11 cellular contexts compared by ENCODE assay signal in genomic region chr2:57877811-57878572, GRCh38.
DNase-seq lines count a peak whose midpoint lies in the region; ATAC-seq and TF ChIP-seq lines count a peak whose summit lies in the region.
"Had no signal": no experiment of that assay in that cellular context is flagged by ENCODE, and none has a peak within 500 bp of the region (broad histone marks: within the 10 kb centered on the region; RNA-seq: fewer than 3 reads in every experiment).

No MANE protein-coding gene starts in this region.

- no peaks in the 10 kb centered on the region for H3K9me3 ChIP-seq in skeletal muscle satellite cell (replicated peaks; ENCODE audit: low read length)
- no peaks in the 10 kb centered on the region for H3K9me3 ChIP-seq in mammary epithelial cell (replicated peaks; ENCODE audit: insufficient read depth, low read length)
- H3K9me3 ChIP-seq: left lung had no signal

- H3K36me3 ChIP-seq in skeletal muscle satellite cell (ENCODE audit: insufficient read depth, low read length) = no peaks in the 10 kb centered on the region
- H3K36me3 ChIP-seq in mammary epithelial cell (ENCODE audit: insufficient read depth, low read length) = no peaks in the 10 kb centered on the region
- H3K36me3 ChIP-seq: left lung had no signal

- H3K4me3 ChIP-seq in skeletal muscle satellite cell (ENCODE audit: low read length) = no peak overlapping the region
- no peak overlapping the region for H3K4me3 ChIP-seq in mammary epithelial cell (replicated peaks in 1 of 3; ENCODE audit: insufficient read depth in 1 of 3, low read depth in 2 of 3, low read length in 3 of 3)
- H3K4me3 ChIP-seq: left lung had no signal

- WGBS in mammary epithelial cell (ENCODE audit: low coverage, missing lambda C conversion rate) = 76% methylated on average over 5 of the region's 5 CpGs

- H2AFZ ChIP-seq in mammary epithelial cell (ENCODE audit: low read depth, low read length) = no peak overlapping the region

- BruUV-seq in mammary epithelial cell (replicated peaks; lab: Mats Ljungman, UMichigan) = no TSS peak

- H3K4me1 ChIP-seq in skeletal muscle satellite cell (ENCODE audit: control insufficient read depth, insufficient read depth, low read length) (peaks cover 36% of the 10 kb centered on the region), mammary epithelial cell (ENCODE audit: insufficient read depth, low read length) (peaks cover 4% of the 10 kb centered on the region)
- H3K4me1 ChIP-seq: left lung had no signal

- DNase-seq in NCI-H128 (lab: John Stamatoyannopoulos, UW; ENCODE audit: unreplicated experiment) = peak; percentile 31
- DNase-seq in NCI-H2227 treated with DMSO at 0.1 percent for 48 hours (lab: John Stamatoyannopoulos, UW) = peak; percentile 57
- DNase-seq in caudate nucleus (lab: John Stamatoyannopoulos, UW) = no peak
- no peak for DNase-seq in HCEC 1CT
- no peak for DNase-seq in mammary epithelial cell
- DNase-seq: foreskin melanocyte; left lung; stimulated activated naive B cell treated with anti-CD40 and anti-IgM and Interleukin-4, amounts not matched to agents 10 μg/mL and 1 μg/mL and 100 μg/mL, for 72 hours; T-helper 9 cell had no signal

- H3K4me2 ChIP-seq in skeletal muscle satellite cell (ENCODE audit: low read length) (peak overlapping the region; percentile 6), mammary epithelial cell (ENCODE audit: insufficient read depth, low read depth, low read length) (no peak overlapping the region)

- no peaks in the 10 kb centered on the region for H4K20me1 ChIP-seq in mammary epithelial cell (ENCODE audit: insufficient read depth, low read length)

- dilution Hi-C loops in mammary epithelial cell (cut with HindIII; ENCODE audit: low sequenced_read_pairs) = no loop called here

- in situ Hi-C loops in mammary epithelial cell (cut with MboI; ENCODE audit: low sequenced_read_pairs in 2 of 2) = no loop called here

- no peak for TF ChIP-seq CTCF in mammary epithelial cell (conservative IDR thresholded peaks at IDR 0.05 in 1 of 2, IDR thresholded peaks at IDR 0.05 in 1 of 2; ENCODE audit: extremely low read depth in 1 of 2, insufficient read depth in 1 of 2, low read depth in 1 of 2, low read length in 2 of 2)

- intact Hi-C loops in mammary epithelial cell (cut with micrococcal nuclease) = no loop called here

- H3K9ac ChIP-seq in skeletal muscle satellite cell (ENCODE audit: low read depth, low read length) = no peak overlapping the region
- no peak overlapping the region for H3K9ac ChIP-seq in mammary epithelial cell (ENCODE audit: insufficient read depth, low read length)

- CTCF ChIA-PET in mammary epithelial cell (lab: Charles Lee; ENCODE audit: low non-redundant PET) = no interaction called here

- peak overlapping the region; percentile 52 for H3K27ac ChIP-seq in caudate nucleus (ENCODE audit: low read depth, low read length)
- no peak overlapping the region for H3K27ac ChIP-seq in mammary epithelial cell (ENCODE audit: insufficient read depth, low read depth, low read length)
- H3K27ac ChIP-seq: left lung had no signal

- H3K27me3 ChIP-seq in skeletal muscle satellite cell (ENCODE audit: control insufficient read depth, insufficient read depth, low read length) (no peaks in the 10 kb centered on the region), mammary epithelial cell (ENCODE audit: insufficient read depth, low read length) (no peaks in the 10 kb centered on the region)
- H3K27me3 ChIP-seq: left lung had no signal

- no peak for ATAC-seq in activated CD4-positive, CD25-positive, alpha-beta regulatory T cell treated with anti-CD3 and anti-CD28 coated beads, Interleukin-2, amount 50 U/mL, for 24 hours
- ATAC-seq: left lung; stimulated activated naive B cell treated with anti-CD40 and anti-IgM and Interleukin-4, amounts not matched to agents 10 μg/mL and 1 μg/mL and 100 μg/mL, for 72 hours had no signal

- no peaks in the 10 kb centered on the region for H3K79me2 ChIP-seq in mammary epithelial cell (ENCODE audit: insufficient read depth, low read length)

Comparison
In these comparisons a context has a peak if more than half of its experiments do, and no peak if none do; other contexts are left out.
1. DNase-seq: peak in NCI-H128 (single experiment) and NCI-H2227 treated with DMSO at 0.1 percent for 48 hours (single experiment); none in caudate nucleus (0 of 61), HCEC 1CT (single experiment) and mammary epithelial cell (single experiment).